In genomic region chr7:129855234-129855673, GRCh38 we compare ENCODE assay signal across 17 cellular contexts.
A peak's percentile ranks its signal among the peaks of the same experiment; 100 is the strongest.
DNase-seq lines count a peak whose midpoint lies in the region; ATAC-seq and TF ChIP-seq lines count a peak whose summit lies in the region.
"Had no signal": no experiment of that assay in that cellular context is flagged by ENCODE, and none has a peak within 500 bp of the region (broad histone marks: within the 10 kb centered on the region; RNA-seq: fewer than 3 reads in every experiment).

No MANE protein-coding gene starts in this region.

- no peak for ATAC-seq in GM18502 (IDR thresholded peaks at IDR 0.05; ENCODE audit: poor library complexity, unreplicated experiment)
- no peak for ATAC-seq in activated CD8-positive, alpha-beta T cell treated with anti-CD3 and anti-CD28 coated beads, Interleukin-2, amount 10 ng/mL, durations not matched to agents 7 days and 5 days
- ATAC-seq: stimulated activated effector memory CD8-positive, alpha-beta T cell treated with anti-CD3 and anti-CD28 coated beads, Interleukin-12 subunit alpha, Interleukin-12 subunit beta, amount 100 ng/mL, for 72 hours; T-cell had no signal

- no peaks in the 10 kb centered on the region for H3K9me3 Mint-ChIP-seq in nephron
- no peaks in the 10 kb centered on the region for H3K9me3 Mint-ChIP-seq in activated CD4-positive, alpha-beta memory T cell treated with anti-CD3 and anti-CD28 coated beads for 36 hours
- no peaks in the 10 kb centered on the region for H3K9me3 Mint-ChIP-seq in activated CD8-positive, alpha-beta T cell treated with anti-CD3 and anti-CD28 coated beads, Interleukin-2, amount 10 ng/mL, durations not matched to agents 7 days and 5 days (ENCODE audit: insufficient read depth)
- H3K9me3 Mint-ChIP-seq: stimulated activated effector memory CD8-positive, alpha-beta T cell treated with anti-CD3 and anti-CD28 coated beads, Interleukin-12 subunit alpha, Interleukin-12 subunit beta, amount 100 ng/mL, for 72 hours; T-cell had no signal

- no peaks in the 10 kb centered on the region for H3K27me3 ChIP-seq in brain microvascular endothelial cell (replicated peaks)
- H3K27me3 ChIP-seq: esophagus muscularis mucosa had no signal

- in situ Hi-C loops in brain microvascular endothelial cell (cut with HindIII; ENCODE audit: low pct_ligation_motif_present, low sequenced_read_pairs), result no loop called here

- H3K36me3 ChIP-seq in brain microvascular endothelial cell (replicated peaks), result no peaks in the 10 kb centered on the region
- H3K36me3 ChIP-seq: prostate gland had no signal

- TF ChIP-seq CTCF in AG09309 (IDR thresholded peaks at IDR 0.05; ENCODE audit: control insufficient read depth, insufficient read depth, low read depth, low read length, missing control alignments) (no peak), brain microvascular endothelial cell (IDR thresholded peaks at IDR 0.05; ENCODE audit: low read depth, low read length, missing control alignments) (no peak), nephron (IDR thresholded peaks at IDR 0.05; ENCODE audit: unreplicated experiment in 3 of 3) (no peak)

- no peak overlapping the region for H3K4me3 Mint-ChIP-seq in nephron
- no peak overlapping the region for H3K4me3 Mint-ChIP-seq in activated CD4-positive, alpha-beta memory T cell treated with anti-CD3 and anti-CD28 coated beads for 36 hours
- H3K4me3 Mint-ChIP-seq in activated CD8-positive, alpha-beta T cell treated with anti-CD3 and anti-CD28 coated beads, Interleukin-2, amount 10 ng/mL, durations not matched to agents 7 days and 5 days, result no peak overlapping the region
- H3K4me3 Mint-ChIP-seq: stimulated activated effector memory CD8-positive, alpha-beta T cell treated with anti-CD3 and anti-CD28 coated beads, Interleukin-12 subunit alpha, Interleukin-12 subunit beta, amount 100 ng/mL, for 72 hours; T-cell had no signal

- POLR2A ChIA-PET in activated CD4-positive, alpha-beta memory T cell treated with anti-CD3 and anti-CD28 coated beads for 36 hours (lab: Charles Lee), result no interaction called here
- POLR2A ChIA-PET in activated CD8-positive, alpha-beta T cell treated with anti-CD3 and anti-CD28 coated beads, Interleukin-2, amount 10 ng/mL, durations not matched to agents 7 days and 5 days (lab: Charles Lee), result no interaction called here

- no peaks in the 10 kb centered on the region for H3K27me3 Mint-ChIP-seq in nephron (ENCODE audit: low read depth)
- H3K27me3 Mint-ChIP-seq in activated CD4-positive, alpha-beta memory T cell treated with anti-CD3 and anti-CD28 coated beads for 36 hours, result no peaks in the 10 kb centered on the region
- no peaks in the 10 kb centered on the region for H3K27me3 Mint-ChIP-seq in activated CD8-positive, alpha-beta T cell treated with anti-CD3 and anti-CD28 coated beads, Interleukin-2, amount 10 ng/mL, durations not matched to agents 7 days and 5 days (ENCODE audit: low read depth)
- H3K27me3 Mint-ChIP-seq: T-cell had no signal

- peak overlapping the region; percentile 84 for H3K27ac ChIP-seq in brain microvascular endothelial cell
- H3K27ac ChIP-seq: KMS-11 had no signal

- peaks cover 37% of the 10 kb centered on the region for H3K36me3 Mint-ChIP-seq in nephron (ENCODE audit: low read depth)
- H3K36me3 Mint-ChIP-seq in activated CD4-positive, alpha-beta memory T cell treated with anti-CD3 and anti-CD28 coated beads for 36 hours, result no peaks in the 10 kb centered on the region
- peaks cover 6% of the 10 kb centered on the region for H3K36me3 Mint-ChIP-seq in activated CD8-positive, alpha-beta T cell treated with anti-CD3 and anti-CD28 coated beads, Interleukin-2, amount 10 ng/mL, durations not matched to agents 7 days and 5 days (ENCODE audit: low read depth)

- H3K4me3 ChIP-seq in AG09309 (ENCODE audit: control insufficient read depth, low read depth, low read length) (no peak overlapping the region), brain microvascular endothelial cell (ENCODE audit: low read depth, low read length) (no peak overlapping the region)
- H3K4me3 ChIP-seq: esophagus muscularis mucosa, prostate gland had no signal

- CTCF ChIA-PET in activated CD4-positive, alpha-beta memory T cell treated with anti-CD3 and anti-CD28 coated beads for 36 hours (lab: Charles Lee), result no interaction called here
- CTCF ChIA-PET in activated CD8-positive, alpha-beta T cell treated with anti-CD3 and anti-CD28 coated beads, Interleukin-2, amount 10 ng/mL, durations not matched to agents 7 days and 5 days (lab: Charles Lee), result interaction anchor here (1.2 to 2.8 kb wide), 2 partner anchors 25 to 30 kb away, joined by 3 to 15 read pairs; no protein-coding TSS in a partner anchor

- DNase-seq in AG09309 (ENCODE audit: low read depth), result peak; percentile 97
- DNase-seq in NCI-H226, result peak; percentile 33
- DNase-seq in brain microvascular endothelial cell, result peak; percentile 91
- DNase-seq in activated CD4-positive, alpha-beta memory T cell treated with anti-CD3 and anti-CD28 coated beads for 36 hours, result no peak
- no peak for DNase-seq in T-helper 9 cell
- DNase-seq in activated CD8-positive, alpha-beta T cell treated with anti-CD3 and anti-CD28 coated beads, Interleukin-2, amount 10 ng/mL, durations not matched to agents 7 days and 5 days, result no peak
- DNase-seq: activated CD4-positive, alpha-beta T cell treated with anti-CD3 and anti-CD28 coated beads for 48 hours; C1 segment of cervical spinal cord; NCI-H2029 treated with DMSO at 0.1 percent for 48 hours; stimulated activated CD4-positive, alpha-beta T cell treated with anti-CD3 and anti-CD28 coated beads, Interleukin-2, amount 100 ng/mL, for 24 hours; T-cell had no signal

- intact Hi-C loops in activated CD4-positive, alpha-beta memory T cell treated with anti-CD3 and anti-CD28 coated beads for 36 hours (cut with micrococcal nuclease), result no loop called here

- peak overlapping the region; percentile 40 to 82 (median 75) for H3K27ac Mint-ChIP-seq in nephron
- no peak overlapping the region for H3K27ac Mint-ChIP-seq in activated CD4-positive, alpha-beta memory T cell treated with anti-CD3 and anti-CD28 coated beads for 36 hours
- H3K27ac Mint-ChIP-seq in activated CD8-positive, alpha-beta T cell treated with anti-CD3 and anti-CD28 coated beads, Interleukin-2, amount 10 ng/mL, durations not matched to agents 7 days and 5 days, result no peak overlapping the region
- H3K27ac Mint-ChIP-seq: stimulated activated effector memory CD8-positive, alpha-beta T cell treated with anti-CD3 and anti-CD28 coated beads, Interleukin-12 subunit alpha, Interleukin-12 subunit beta, amount 100 ng/mL, for 72 hours; T-cell had no signal

- peaks cover 54% of the 10 kb centered on the region for H3K4me1 Mint-ChIP-seq in nephron
- peaks cover 55% of the 10 kb centered on the region for H3K4me1 Mint-ChIP-seq in activated CD4-positive, alpha-beta memory T cell treated with anti-CD3 and anti-CD28 coated beads for 36 hours (ENCODE audit: low read depth)
- H3K4me1 Mint-ChIP-seq in activated CD8-positive, alpha-beta T cell treated with anti-CD3 and anti-CD28 coated beads, Interleukin-2, amount 10 ng/mL, durations not matched to agents 7 days and 5 days (ENCODE audit: low read depth), result peaks cover 38% of the 10 kb centered on the region

Comparison
In these comparisons a context has a peak if more than half of its experiments do, and no peak if none do; other contexts are left out.
1. DNase-seq: peak in AG09309 (single experiment), NCI-H226 (single experiment) and brain microvascular endothelial cell (single experiment); none in activated CD4-positive, alpha-beta memory T cell treated with anti-CD3 and anti-CD28 coated beads for 36 hours (single experiment), T-helper 9 cell (single experiment) and activated CD8-positive, alpha-beta T cell treated with anti-CD3 and anti-CD28 coated beads, Interleukin-2, amount 10 ng/mL, durations not matched to agents 7 days and 5 days (single experiment).
2. H3K27ac Mint-ChIP-seq: peak in nephron (3 of 3); none in activated CD4-positive, alpha-beta memory T cell treated with anti-CD3 and anti-CD28 coated beads for 36 hours (single experiment) and activated CD8-positive, alpha-beta T cell treated with anti-CD3 and anti-CD28 coated beads, Interleukin-2, amount 10 ng/mL, durations not matched to agents 7 days and 5 days (single experiment).